Comparison of ENCODE assay signal across 20 cellular contexts in genomic region chr6:119426619-119427018, GRCh38.
DNase-seq lines count a peak whose midpoint lies in the region; ATAC-seq, FAIRE-seq and TF ChIP-seq lines count a peak whose summit lies in the region.
"Had no signal": no experiment of that assay in that cellular context is flagged by ENCODE, and none has a peak within 500 bp of the region (broad histone marks: within the 10 kb centered on the region; RNA-seq: fewer than 3 reads in every experiment).

No MANE protein-coding gene starts in this region.

- H3K9me3 ChIP-seq in K562 (replicated peaks; ENCODE audit: control insufficient read depth, insufficient read depth, low read depth, low read length) (no peaks in the 10 kb centered on the region), pancreas (no peaks in the 10 kb centered on the region)
- H3K9me3 ChIP-seq in CD4-positive, alpha-beta T cell (ENCODE audit: control insufficient read depth, low read length) = no peaks in the 10 kb centered on the region
- H3K9me3 ChIP-seq: Caco-2, SJSA1 had no signal

- POLR2A ChIA-PET in K562 (lab: Yijun Ruan, JAX) = interaction anchor here (1.2 kb wide), 1 partner anchor 19 kb away, joined by 3 read pairs; no protein-coding TSS in a partner anchor
- POLR2A ChIA-PET in CD4-positive, alpha-beta T cell (lab: Charles Lee) = no interaction called here

- H3K27ac ChIP-seq in K562 (ENCODE audit: extremely low read depth, low read depth, low read length) (no peak overlapping the region), pancreas (no peak overlapping the region)
- H3K27ac ChIP-seq in CD4-positive, alpha-beta T cell (ENCODE audit: low read depth, low read length) = no peak overlapping the region
- H3K27ac ChIP-seq: HL-60, PC-9, SJSA1 had no signal

- H3K9me3 Mint-ChIP-seq in CD4-positive, alpha-beta T cell = peaks cover 3% of the 10 kb centered on the region

- no peaks in the 10 kb centered on the region for H3K27me3 Mint-ChIP-seq in CD4-positive, alpha-beta T cell
- H3K27me3 Mint-ChIP-seq: B cell had no signal

- H3K9me1 ChIP-seq in K562 (ENCODE audit: control insufficient read depth, insufficient read depth, low read length) = no peaks in the 10 kb centered on the region

- no peak for TF ChIP-seq POLR2A in K562 (conservative IDR thresholded peaks at IDR 0.05)

- H3K4me3 ChIP-seq in K562 = no peak overlapping the region
- H3K4me3 ChIP-seq in pancreas = no peak overlapping the region
- H3K4me3 ChIP-seq: PC-9, SJSA1 had no signal

- intact Hi-C loops in K562 (cut with micrococcal nuclease) (loop anchor here (5.0 kb wide), 1 partner anchor 201 kb away; no protein-coding TSS in a partner anchor), pancreas (cut with DNase I) (no loop called here), Right ventricle myocardium superior (cut with DNase I) (no loop called here)
- intact Hi-C loops in CD4-positive, alpha-beta T cell (cut with DNase I, micrococcal nuclease) = no loop called here

- H3K27me3 ChIP-seq in K562 (ENCODE audit: control insufficient read depth in 2 of 2, insufficient read depth in 2 of 2, low read length in 2 of 2) (no peaks in the 10 kb centered on the region), pancreas (no peaks in the 10 kb centered on the region)
- H3K27me3 ChIP-seq in CD4-positive, alpha-beta T cell (ENCODE audit: control insufficient read depth, insufficient read depth, low read length) = no peaks in the 10 kb centered on the region
- H3K27me3 ChIP-seq: SJSA1 had no signal

- no peak for FAIRE-seq in K562 (lab: Jason Lieb, UNC)
- no peak for FAIRE-seq in pancreas (lab: Jason Lieb, UNC)

- H3K27ac Mint-ChIP-seq in CD4-positive, alpha-beta T cell = no peak overlapping the region
- H3K27ac Mint-ChIP-seq: B cell had no signal

- no peak overlapping the region for H3K4me2 ChIP-seq in K562 (ENCODE audit: insufficient read depth, low read length)
- H3K4me2 ChIP-seq: PC-9 had no signal

- 40% methylated on average over 3 of the region's 3 CpGs for WGBS in K562 (ENCODE audit: insufficient coverage, low coverage, missing lambda C conversion rate)
- WGBS in pancreas, 2 donors = 36 to 48% methylated on average over 3 of the region's 3 CpGs

- H3K36me3 ChIP-seq in K562 (ENCODE audit: control insufficient read depth, insufficient read depth, low read length) (no peaks in the 10 kb centered on the region), pancreas (no peaks in the 10 kb centered on the region)
- H3K36me3 ChIP-seq: SJSA1 had no signal

- DNase-seq in DMS 273 (lab: John Stamatoyannopoulos, UW; ENCODE audit: unreplicated experiment) (peak; percentile 42), NCI-H82 (lab: John Stamatoyannopoulos, UW) (peak; percentile 93), K562 (ENCODE audit: extremely low read depth in 1 of 4, low spot score in 3 of 4) (no peak), pancreas (peak in 2 of 6 donors; percentile 21 to 30), Right ventricle myocardium superior (no peak), hippocampal formation (lab: John Stamatoyannopoulos, UW) (no peak), NCI-H526 (lab: John Stamatoyannopoulos, UW) (no peak)
- DNase-seq in CD4-positive, alpha-beta T cell = no peak
- DNase-seq: activated CD4-positive, alpha-beta T cell treated with anti-CD3 and anti-CD28 coated beads, Interleukin-2, amount 50 U/mL, for 4 hours; activated gamma-delta T cell; amygdala; Caco-2; head of caudate nucleus; left ventricle myocardium superior; NCI-H2029 treated with DMSO at 0.1 percent for 48 hours; PC-9; T-helper 2 cell had no signal

- no TSS peak for BruUV-seq in K562 (replicated peaks; lab: Mats Ljungman, UMichigan)

- H4K20me1 ChIP-seq in K562 (replicated peaks; ENCODE audit: control insufficient read depth, insufficient read depth, low read length) = no peaks in the 10 kb centered on the region; the same call in 1 of the 2 replicates

- H3K4me1 ChIP-seq in K562 (replicated peaks in 1 of 2; ENCODE audit: control insufficient read depth in 2 of 2, insufficient read depth in 2 of 2, low read length in 2 of 2) = peaks cover 0 to 6% of the 10 kb centered on the region in 2 experiments; a peak in 1 of 5 replicates
- H3K4me1 ChIP-seq in pancreas = no peaks in the 10 kb centered on the region
- H3K4me1 ChIP-seq: Caco-2, SJSA1 had no signal

- ATAC-seq in K562 = peak; percentile 66; the same call in 2 of the 3 replicates
- peak; percentile 60 to 97 (median 88) for ATAC-seq in pancreas
- ATAC-seq in CD4-positive, alpha-beta T cell (ENCODE audit: poor library complexity) = no peak
- ATAC-seq in Right ventricle myocardium superior (ENCODE audit: poor library complexity) = no peak
- ATAC-seq: left ventricle myocardium superior had no signal

- TF ChIP-seq CTCF in K562 (IDR thresholded peaks at IDR 0.05 in 2 of 3, conservative IDR thresholded peaks at IDR 0.05 in 1 of 3; ENCODE audit: insufficient read depth in 2 of 3, low read depth in 1 of 3, low read length in 3 of 3) (0 out of 6 replicates have a peak, but pooled peaks of 1 of the 3 experiments have one; percentile 10), pancreas (IDR thresholded peaks at IDR 0.05) (no peak)
- no peak for TF ChIP-seq CTCF in CD4-positive, alpha-beta T cell (IDR thresholded peaks at IDR 0.05)

- in situ Hi-C loops in K562 (cut with MboI) = no loop called here

- TF ChIP-seq EP300 in K562 (IDR thresholded peaks at IDR 0.05; ENCODE audit: low read length) = no peak

- no peaks in the 10 kb centered on the region for H3K36me3 Mint-ChIP-seq in CD4-positive, alpha-beta T cell (ENCODE audit: low read depth)

- no peaks in the 10 kb centered on the region for H3K4me1 Mint-ChIP-seq in CD4-positive, alpha-beta T cell (ENCODE audit: low read depth)
- H3K4me1 Mint-ChIP-seq: B cell had no signal

- no peak overlapping the region for H2AFZ ChIP-seq in K562 (ENCODE audit: low read depth, low read length)
- H2AFZ ChIP-seq: PC-9 had no signal

- no peak overlapping the region for H3K9ac ChIP-seq in K562 (ENCODE audit: insufficient read depth in 1 of 2, low read depth in 2 of 2, low read length in 2 of 2)

- CTCF ChIA-PET in K562 (lab: Yijun Ruan, JAX; ENCODE audit: low intra/inter-chr PET ratio) = no interaction called here
- CTCF ChIA-PET in CD4-positive, alpha-beta T cell (lab: Charles Lee) = no interaction called here

- peak in 1 of 2 experiments; percentile 40; a peak in 2 of 4 replicates for TF ChIP-seq RAD21 in K562 (CRISPR knock-in tag; conservative IDR thresholded peaks at IDR 0.05 in 1 of 2, IDR thresholded peaks at IDR 0.05 in 1 of 2)

- no peak overlapping the region for H3K4me3 Mint-ChIP-seq in CD4-positive, alpha-beta T cell
- H3K4me3 Mint-ChIP-seq: B cell had no signal

- no peaks in the 10 kb centered on the region for H3K79me2 ChIP-seq in K562 (ENCODE audit: control insufficient read depth, insufficient read depth, low read length)

TF ChIP-seq in K562, 482 proteins besides CTCF, POLR2A, EP300 and RAD21 (continues in another document):
- TF ChIP-seq ZBTB2 (IDR thresholded peaks at IDR 0.05) (no peak), MEIS2 (IDR thresholded peaks at IDR 0.05; ENCODE audit: partially characterized antibody) (no peak), PCBP1 (IDR thresholded peaks at IDR 0.05; ENCODE audit: low read depth, low read length, poor library complexity, severe bottlenecking) (no peak), MYBL2 (IDR thresholded peaks at IDR 0.05; ENCODE audit: low read depth) (no peak), MYBL2 (CRISPR knock-in tag; IDR thresholded peaks at IDR 0.05; ENCODE audit: borderline replicate concordance) (no peak), ARID1B (IDR thresholded peaks at IDR 0.05) (no peak), L3MBTL2 (IDR thresholded peaks at IDR 0.05) (no peak), NR3C1 (CRISPR knock-in tag; IDR thresholded peaks at IDR 0.05) (no peak), PHF8 (IDR thresholded peaks at IDR 0.05; ENCODE audit: borderline replicate concordance, low read length) (no peak), TAF15 (IDR thresholded peaks at IDR 0.05; ENCODE audit: low read depth, low read length) (no peak)
- TF ChIP-seq, protein P1, sequence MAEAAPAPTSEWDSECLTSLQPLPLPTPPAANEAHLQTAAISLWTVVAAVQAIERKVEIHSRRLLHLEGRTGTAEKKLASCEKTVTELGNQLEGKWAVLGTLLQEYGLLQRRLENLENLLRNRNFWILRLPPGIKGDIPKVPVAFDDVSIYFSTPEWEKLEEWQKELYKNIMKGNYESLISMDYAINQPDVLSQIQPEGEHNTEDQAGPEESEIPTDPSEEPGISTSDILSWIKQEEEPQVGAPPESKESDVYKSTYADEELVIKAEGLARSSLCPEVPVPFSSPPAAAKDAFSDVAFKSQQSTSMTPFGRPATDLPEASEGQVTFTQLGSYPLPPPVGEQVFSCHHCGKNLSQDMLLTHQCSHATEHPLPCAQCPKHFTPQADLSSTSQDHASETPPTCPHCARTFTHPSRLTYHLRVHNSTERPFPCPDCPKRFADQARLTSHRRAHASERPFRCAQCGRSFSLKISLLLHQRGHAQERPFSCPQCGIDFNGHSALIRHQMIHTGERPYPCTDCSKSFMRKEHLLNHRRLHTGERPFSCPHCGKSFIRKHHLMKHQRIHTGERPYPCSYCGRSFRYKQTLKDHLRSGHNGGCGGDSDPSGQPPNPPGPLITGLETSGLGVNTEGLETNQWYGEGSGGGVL (CRISPR knock-in tag; IDR thresholded peaks at IDR 0.05) = no peak
- TF ChIP-seq, protein P2, sequence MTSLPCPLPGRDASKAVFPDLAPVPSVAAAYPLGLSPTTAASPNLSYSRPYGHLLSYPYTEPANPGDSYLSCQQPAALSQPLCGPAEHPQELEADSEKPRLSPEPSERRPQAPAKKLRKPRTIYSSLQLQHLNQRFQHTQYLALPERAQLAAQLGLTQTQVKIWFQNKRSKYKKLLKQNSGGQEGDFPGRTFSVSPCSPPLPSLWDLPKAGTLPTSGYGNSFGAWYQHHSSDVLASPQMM (CRISPR knock-in tag; IDR thresholded peaks at IDR 0.05) = no peak

Comparison
In these comparisons a context has a peak if more than half of its experiments do, and no peak if none do; other contexts are left out.
1. DNase-seq: peak in DMS 273 (single experiment) and NCI-H82 (single experiment); none in K562 (0 of 4), CD4-positive, alpha-beta T cell (0 of 10), Right ventricle myocardium superior (single experiment), hippocampal formation (0 of 2) and NCI-H526 (0 of 2).
2. ATAC-seq: peak in K562 (single experiment) and pancreas (4 of 4); none in CD4-positive, alpha-beta T cell (single experiment) and Right ventricle myocardium superior (single experiment).